8 cellular contexts compared by ENCODE assay signal in genomic region chr1:23980006-23980724, GRCh38. TPM values are rescaled to one million over a fixed set of nuclear protein-coding genes. Genes with fewer than 3 reads are reported as not detected.
DNase-seq lines count a peak whose midpoint lies in the region; TF ChIP-seq lines count a peak whose summit lies in the region.

Gene SRSF10, minus strand, starts transcription at chr1:23980327. Its CDS starts 72 bp downstream, at chr1:23980255.

- DNase-seq in GM04504 (ENCODE audit: low read depth) (peak; percentile 97), HFF-Myc (ENCODE audit: extremely low read depth, low read depth) (peak; percentile 96), MV-4-11 (lab: John Stamatoyannopoulos, UW) (peak; percentile 99), SK-MEL-5 (ENCODE audit: low read depth, low spot score) (peak; percentile 98), foreskin melanocyte (peak; percentile 97), neuronal stem cell (ENCODE audit: low spot score) (peak; percentile 97)
- peak; percentile 97 for DNase-seq in activated naive CD4-positive, alpha-beta T cell treated with Interleukin-2 at 50 U/mL for 16 hours

- H3K4ac ChIP-seq in neuronal stem cell (ENCODE audit: low read length), result peak within 1 kb of the TSS; percentile 99

- H2BK5ac ChIP-seq in neuronal stem cell (ENCODE audit: low read length), result peak within 1 kb of the TSS; percentile 97

- H4K91ac ChIP-seq in neuronal stem cell (ENCODE audit: low read depth, low read length, poor library complexity), result no peak within 1 kb of the TSS

- no peaks in the 10 kb centered on the region for H3K27me3 ChIP-seq in neuronal stem cell (ENCODE audit: control insufficient read depth in 3 of 3, insufficient read depth in 3 of 3, low read depth in 1 of 3, low read length in 3 of 3)

- no peak within 1 kb of the TSS for H2BK120ac ChIP-seq in neuronal stem cell (ENCODE audit: low read depth, low read length)

- H3K4me1 ChIP-seq in neuronal stem cell (ENCODE audit: control insufficient read depth in 2 of 2, insufficient read depth in 1 of 2, low read depth in 1 of 2, low read length in 2 of 2), result peaks cover 6 to 9% of the 10 kb centered on the region in 2 donors

- H4K8ac ChIP-seq in neuronal stem cell (ENCODE audit: low read depth, low read length), result no peak within 1 kb of the TSS

- in situ Hi-C loops in SK-MEL-5 (cut with HindIII; ENCODE audit: low pct_unique_long_range_greater_than_20kb, low sequenced_read_pairs), result no loop called here

- peak within 1 kb of the TSS; percentile 100 for H3K18ac ChIP-seq in neuronal stem cell (ENCODE audit: low read length)

- TF ChIP-seq CTCF in HFF-Myc (IDR thresholded peaks at IDR 0.05; ENCODE audit: low read depth, low read length, missing control alignments) (peak; percentile 19), subcutaneous adipose tissue (IDR thresholded peaks at IDR 0.05; ENCODE audit: low read depth) (no peak)

- peak within 1 kb of the TSS; percentile 89 for H2AFZ ChIP-seq in neuronal stem cell (ENCODE audit: low read length)

- no CpG with 5 or more reads among the region's 67 CpGs for WGBS in neuronal stem cell (ENCODE audit: extremely low coverage in 2 of 2, insufficient read length in 2 of 2, insufficient replicate concordance in 1 of 2), 2 donors

- H3K36me3 ChIP-seq in neuronal stem cell (replicated peaks in 1 of 2; ENCODE audit: control insufficient read depth in 2 of 2, insufficient read depth in 2 of 2, low read length in 2 of 2), result peaks cover 4 to 39% of the 10 kb centered on the region in 2 donors

- peak within 1 kb of the TSS; percentile 98 for H2BK12ac ChIP-seq in neuronal stem cell (ENCODE audit: low read length)

- H3K9me3 ChIP-seq in neuronal stem cell (replicated peaks in 1 of 2; ENCODE audit: control insufficient read depth in 2 of 2, insufficient read depth in 1 of 2, low read depth in 1 of 2, low read length in 2 of 2), result no peaks in the 10 kb centered on the region

- H3K14ac ChIP-seq in neuronal stem cell (ENCODE audit: low read length), result peak within 1 kb of the TSS; percentile 100

- H2BK15ac ChIP-seq in neuronal stem cell (ENCODE audit: low read length), result no peak within 1 kb of the TSS

- H3K23ac ChIP-seq in neuronal stem cell (ENCODE audit: low read depth, low read length, poor library complexity), result peak within 1 kb of the TSS; percentile 100

- H3K4me3 ChIP-seq in HFF-Myc (replicated peaks; ENCODE audit: low read depth, low read length), result peak within 1 kb of the TSS; percentile 80
- H3K4me3 ChIP-seq in neuronal stem cell (ENCODE audit: low read length in 2 of 2), result peak within 1 kb of the TSS; percentile 95 to 97

- peak within 1 kb of the TSS; percentile 40 for H2AK5ac ChIP-seq in neuronal stem cell (ENCODE audit: low read depth, low read length)

- peak within 1 kb of the TSS; percentile 97 for H3K27ac ChIP-seq in neuronal stem cell (replicated peaks; ENCODE audit: low read length)

- H3K4me2 ChIP-seq in neuronal stem cell (ENCODE audit: insufficient read depth, low read length, poor library complexity, severe bottlenecking), result peak within 1 kb of the TSS; percentile 2

- H3K79me1 ChIP-seq in neuronal stem cell (ENCODE audit: low read depth, low read length), result no peaks in the 10 kb centered on the region

- peak within 1 kb of the TSS; percentile 100 for H3K9ac ChIP-seq in neuronal stem cell (ENCODE audit: low read depth, low read length, poor library complexity)

RNA-seq across cellular contexts. Expression of gene SRSF10, which starts in this region (rescaled TPM):
- 80.4 and 87.1 TPM in 2 replicates for total RNA-seq in SK-MEL-5 (2014; rRNA removed; shearing (Covaris generic))
- 83.5 and 90.8 TPM in 2 replicates for polyA plus RNA-seq in SK-MEL-5 (2015; cell fraction: cytosol; rRNA removed)
- polyA plus RNA-seq in SK-MEL-5 (2015; cell fraction: nucleus; rRNA removed), result 379 and 408 TPM in 2 replicates
- 97.6 TPM for polyA plus RNA-seq in neuronal stem cell (2013, experiment 1 of 2)
- polyA plus RNA-seq in neuronal stem cell (2013, experiment 2 of 2), result 99.1 TPM
- total RNA-seq in subcutaneous adipose tissue, result 10 to 100 TPM; 75.1 to 97.5 (median 77.3) TPM

Comparison
In these comparisons a context has a peak if more than half of its experiments do, and no peak if none do; other contexts are left out.
1. Peak in every context shown above with its lines: DNase-seq, H3K4me3 ChIP-seq and H3K27ac ChIP-seq.